Comparison of ENCODE assay signal across 30 cellular contexts in genomic region chr12:1222858-1223644, GRCh38.
"Had no signal": no experiment of that assay in that cellular context is flagged by ENCODE, and none has a peak within 500 bp of the region (broad histone marks: within the 10 kb centered on the region; RNA-seq: fewer than 3 reads in every experiment).

No MANE protein-coding gene starts in this region.

- H3K4me3 ChIP-seq: adrenal gland, MG63, SJCRH30, SK-N-MC had no signal

- DNase-seq: activated CD4-positive, alpha-beta T cell treated with anti-CD3 and anti-CD28 coated beads, Interleukin-2, amount 10 ng/mL, durations not matched to agents 7 days and 5 days; activated CD4-positive, alpha-beta T cell treated with anti-CD3 and anti-CD28 coated beads, Interleukin-2, amount 50 U/mL, for 48 hours; activated CD8-positive, alpha-beta T cell treated with anti-CD3 and anti-CD28 coated beads, Interleukin-2, amount 10 ng/mL, durations not matched to agents 7 days and 5 days; activated gamma-delta T cell treated with Interleukin-2 at 50 U/mL for 16 hours; activated naive CD4-positive, alpha-beta T cell treated with anti-CD3 and anti-CD28 coated beads for 36 hours; activated T-cell treated with anti-CD3 and anti-CD28 coated beads for 4 hours; activated T-cell treated with anti-CD3 and anti-CD28 coated beads, Interleukin-2, amount 50 U/mL, for 4 hours; adrenal gland; caudate nucleus; cerebellar nuclear complex; MG63; NCI-H1048; NCI-H1105 treated with DMSO at 0.1 percent for 48 hours; NCI-H1436; NCI-H1694; NCI-H1930; NCI-H2081 treated with DMSO at 0.1 percent for 48 hours; NCI-H226; NCI-H446 treated with DMSO at 0.1 percent for 48 hours; NCI-H524; SHP77; SJCRH30; T1000 had no signal

- H3K27ac Mint-ChIP-seq: activated CD4-positive, alpha-beta T cell treated with anti-CD3 and anti-CD28 coated beads, Interleukin-2, amount 10 ng/mL, durations not matched to agents 7 days and 5 days; activated CD8-positive, alpha-beta T cell treated with anti-CD3 and anti-CD28 coated beads, Interleukin-2, amount 10 ng/mL, durations not matched to agents 7 days and 5 days; activated naive CD4-positive, alpha-beta T cell treated with anti-CD3 and anti-CD28 coated beads for 36 hours; activated naive CD4-positive, alpha-beta T cell treated with anti-CD3 and anti-CD28 coated beads, Interleukin-2, amount 50 U/mL, for 72 hours; activated T-helper 1 cell treated with anti-CD3 and anti-CD28 coated beads, Interleukin-12 subunit alpha, Interleukin-12 subunit beta, Interleukin-2, Interleukin-4 antibody, amounts not matched to agents 30 ng/mL and 10 ng/mL and 1 ng/mL, durations not matched to agents 14 hours and 24 hours and 36 hours; brain had no signal

- FAIRE-seq: astrocyte, bronchial epithelial cell had no signal

- H3K36me3 ChIP-seq: adrenal gland, SJCRH30 had no signal

- H3K4me1 Mint-ChIP-seq: brain had no signal

- H3K27ac ChIP-seq: adrenal gland, SJCRH30, SK-N-MC had no signal

- H3K9me3 Mint-ChIP-seq: activated CD4-positive, alpha-beta T cell treated with anti-CD3 and anti-CD28 coated beads, Interleukin-2, amount 10 ng/mL, durations not matched to agents 7 days and 5 days; activated naive CD4-positive, alpha-beta T cell treated with anti-CD3 and anti-CD28 coated beads for 36 hours; activated naive CD4-positive, alpha-beta T cell treated with anti-CD3 and anti-CD28 coated beads, Interleukin-2, amount 50 U/mL, for 72 hours; activated T-cell treated with anti-CD3 and anti-CD28 coated beads, Interleukin-2, amount 50 U/mL, for 4 hours; activated T-helper 1 cell treated with anti-CD3 and anti-CD28 coated beads, Interleukin-12 subunit alpha, Interleukin-12 subunit beta, Interleukin-2, Interleukin-4 antibody, amounts not matched to agents 30 ng/mL and 10 ng/mL and 1 ng/mL, durations not matched to agents 14 hours and 24 hours and 36 hours; brain had no signal

- H3K36me3 Mint-ChIP-seq: activated naive CD4-positive, alpha-beta T cell treated with anti-CD3 and anti-CD28 coated beads, Interleukin-2, amount 50 U/mL, for 72 hours had no signal

- H3K4me3 Mint-ChIP-seq: activated CD4-positive, alpha-beta T cell treated with anti-CD3 and anti-CD28 coated beads, Interleukin-2, amount 10 ng/mL, durations not matched to agents 7 days and 5 days; activated CD8-positive, alpha-beta T cell treated with anti-CD3 and anti-CD28 coated beads, Interleukin-2, amount 10 ng/mL, durations not matched to agents 7 days and 5 days; activated naive CD4-positive, alpha-beta T cell treated with anti-CD3 and anti-CD28 coated beads for 36 hours; activated T-cell treated with anti-CD3 and anti-CD28 coated beads, Interleukin-2, amount 50 U/mL, for 4 hours; activated T-helper 1 cell treated with anti-CD3 and anti-CD28 coated beads, Interleukin-12 subunit alpha, Interleukin-12 subunit beta, Interleukin-2, Interleukin-4 antibody, amounts not matched to agents 30 ng/mL and 10 ng/mL and 1 ng/mL, durations not matched to agents 14 hours and 24 hours and 36 hours; brain had no signal

- ATAC-seq: activated CD8-positive, alpha-beta T cell treated with anti-CD3 and anti-CD28 coated beads, Interleukin-2, amount 10 ng/mL, durations not matched to agents 7 days and 5 days; activated naive CD4-positive, alpha-beta T cell treated with anti-CD3 and anti-CD28 coated beads, Interleukin-2, amount 50 U/mL, for 72 hours; activated T-cell treated with anti-CD3 and anti-CD28 coated beads, Interleukin-2, amount 50 U/mL, for 4 hours; Panc1 had no signal

- H3K9me3 ChIP-seq: adrenal gland, MG63, SJCRH30 had no signal

- H3K27me3 ChIP-seq: adrenal gland, MG63, SJCRH30 had no signal

- H3K27me3 Mint-ChIP-seq: activated CD4-positive, alpha-beta T cell treated with anti-CD3 and anti-CD28 coated beads, Interleukin-2, amount 10 ng/mL, durations not matched to agents 7 days and 5 days; brain had no signal
